In the genomic region with DNA sequence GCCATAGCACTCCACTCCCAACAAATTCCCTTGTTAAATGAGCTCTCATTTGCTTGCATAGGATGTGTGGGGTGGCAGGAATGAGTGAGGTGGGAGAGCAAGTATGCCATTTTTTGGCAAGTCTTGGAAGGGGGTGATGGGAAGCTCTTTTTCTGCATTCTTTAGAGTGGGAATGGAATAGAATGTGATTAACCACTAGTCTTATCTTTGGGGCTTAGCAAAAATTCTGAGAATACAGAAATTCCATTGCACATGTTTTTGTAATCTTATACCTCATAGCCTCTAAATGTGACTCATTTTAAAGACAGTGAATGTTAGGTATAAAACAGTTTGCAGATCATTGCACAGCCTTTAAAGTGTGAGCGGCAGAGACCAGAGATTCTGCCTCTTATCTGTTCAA, we compare ENCODE assay signal across 22 cellular contexts. TPM values are rescaled to one million over a fixed set of nuclear protein-coding genes. Genes with fewer than 3 reads are reported as not detected.
DNase-seq lines count a peak whose midpoint lies in the region; ATAC-seq, FAIRE-seq and TF ChIP-seq lines count a peak whose summit lies in the region.
"Had no signal": no experiment of that assay in that cellular context is flagged by ENCODE, and none has a peak within 500 bp of the region (broad histone marks: within the 10 kb centered on the region; RNA-seq: fewer than 3 reads in every experiment).

No MANE protein-coding gene starts in this region.

- no peak overlapping the region for H3K9ac ChIP-seq in smooth muscle cell (ENCODE audit: low read depth)
- H3K9ac ChIP-seq in neural progenitor cell, result no peak overlapping the region
- H3K9ac ChIP-seq: BLaER1 had no signal

- H3K9me3 ChIP-seq in RWPE2 (ENCODE audit: severe bottlenecking) (no peaks in the 10 kb centered on the region), smooth muscle cell (replicated peaks; ENCODE audit: low read depth) (no peaks in the 10 kb centered on the region), neural progenitor cell (ENCODE audit: low read depth) (no peaks in the 10 kb centered on the region)
- H3K9me3 ChIP-seq: BLaER1, HAP-1, testis had no signal

- no peak overlapping the region for H2AFZ ChIP-seq in smooth muscle cell (ENCODE audit: low read depth)
- H2AFZ ChIP-seq in neural progenitor cell (replicated peaks), result no peak overlapping the region

- WGBS in smooth muscle cell (ENCODE audit: low lambda C conversion rate), result 26% methylated on average over 1 of the region's 1 CpG

- H3K4me3 Mint-ChIP-seq in neural progenitor cell (no peak overlapping the region), glutamatergic neuron (ENCODE audit: unreplicated experiment) (no peak overlapping the region)
- H3K4me3 Mint-ChIP-seq: activated CD4-positive, alpha-beta memory T cell treated with anti-CD3 and anti-CD28 coated beads, Interleukin-2, amount 10 ng/mL, durations not matched to agents 7 days and 5 days; activated T-cell treated with anti-CD3 and anti-CD28 coated beads, Interleukin-2, amount 50 U/mL, for 24 hours had no signal

- H3K4me1 Mint-ChIP-seq in neural progenitor cell, result no peaks in the 10 kb centered on the region
- H3K4me1 Mint-ChIP-seq in glutamatergic neuron (ENCODE audit: low read depth, unreplicated experiment), result no peaks in the 10 kb centered on the region
- H3K4me1 Mint-ChIP-seq: activated CD4-positive, alpha-beta memory T cell treated with anti-CD3 and anti-CD28 coated beads, Interleukin-2, amount 10 ng/mL, durations not matched to agents 7 days and 5 days had no signal

- H3K79me2 ChIP-seq in smooth muscle cell (ENCODE audit: low read depth) (no peaks in the 10 kb centered on the region), neural progenitor cell (ENCODE audit: low read depth) (no peaks in the 10 kb centered on the region)

- no peak for FAIRE-seq in GM19239 (lab: Jason Lieb, UNC)
- FAIRE-seq: D721Med, G401.6, GM12878 had no signal

- H3K27ac ChIP-seq in RWPE2 (ENCODE audit: poor library complexity, severe bottlenecking), result no peak overlapping the region
- H3K27ac ChIP-seq in smooth muscle cell (ENCODE audit: low read depth), result peak overlapping the region; percentile 60
- no peak overlapping the region for H3K27ac ChIP-seq in neural progenitor cell
- H3K27ac ChIP-seq: BLaER1, SK-N-MC, testis had no signal

- ATAC-seq in RWPE2 (ENCODE audit: low read depth), result peak; percentile 14; the same call in 1 of the 3 replicates
- ATAC-seq: activated naive CD4-positive, alpha-beta T cell treated with anti-CD3 and anti-CD28 coated beads, Interleukin-2, amount 50 U/mL, for 72 hours; left ventricle myocardium superior had no signal

- H3F3A ChIP-seq in smooth muscle cell (ENCODE audit: low read depth), result peaks cover 7% of the 10 kb centered on the region
- H3F3A ChIP-seq in neural progenitor cell (ENCODE audit: low read depth), result no peaks in the 10 kb centered on the region

- no peaks in the 10 kb centered on the region for H3K36me3 Mint-ChIP-seq in neural progenitor cell
- H3K36me3 Mint-ChIP-seq in glutamatergic neuron (ENCODE audit: unreplicated experiment), result no peaks in the 10 kb centered on the region
- H3K36me3 Mint-ChIP-seq: activated naive CD4-positive, alpha-beta T cell treated with anti-CD3 and anti-CD28 coated beads, Interleukin-2, amount 50 U/mL, for 72 hours had no signal

- peak overlapping the region; percentile 57 for H3K4me2 ChIP-seq in smooth muscle cell
- no peak overlapping the region for H3K4me2 ChIP-seq in neural progenitor cell
- H3K4me2 ChIP-seq: BLaER1 had no signal

- no peak overlapping the region for H3K27ac Mint-ChIP-seq in neural progenitor cell
- no peak overlapping the region for H3K27ac Mint-ChIP-seq in glutamatergic neuron (ENCODE audit: unreplicated experiment)
- H3K27ac Mint-ChIP-seq: activated CD4-positive, alpha-beta memory T cell treated with anti-CD3 and anti-CD28 coated beads, Interleukin-2, amount 10 ng/mL, durations not matched to agents 7 days and 5 days; activated naive CD4-positive, alpha-beta T cell treated with anti-CD3 and anti-CD28 coated beads, Interleukin-2, amount 50 U/mL, for 72 hours; activated T-cell treated with anti-CD3 and anti-CD28 coated beads, Interleukin-2, amount 50 U/mL, for 24 hours had no signal

- H3K4me1 ChIP-seq in RWPE2 (ENCODE audit: insufficient read depth, poor library complexity, severe bottlenecking), result no peaks in the 10 kb centered on the region
- peaks cover 14% of the 10 kb centered on the region for H3K4me1 ChIP-seq in smooth muscle cell (ENCODE audit: low read depth)
- H3K4me1 ChIP-seq in neural progenitor cell, result peaks cover 17% of the 10 kb centered on the region
- H3K4me1 ChIP-seq: BLaER1, HAP-1, testis had no signal

- no peaks in the 10 kb centered on the region for H3K36me3 ChIP-seq in RWPE2 (ENCODE audit: low read depth)
- H3K36me3 ChIP-seq in smooth muscle cell (ENCODE audit: low read depth), result no peaks in the 10 kb centered on the region
- H3K36me3 ChIP-seq in neural progenitor cell, result no peaks in the 10 kb centered on the region
- H3K36me3 ChIP-seq: BLaER1, HAP-1 had no signal

- H3K4me3 ChIP-seq in RWPE2 (ENCODE audit: severe bottlenecking) (no peak overlapping the region), fibroblast of mammary gland (ENCODE audit: control insufficient read depth, low read depth, low read length) (no peak overlapping the region), smooth muscle cell (no peak overlapping the region), neural progenitor cell (no peak overlapping the region)
- H3K4me3 ChIP-seq: BLaER1, GM12878, HAP-1, SK-N-MC, testis had no signal

- H3K9me3 Mint-ChIP-seq in neural progenitor cell (peaks cover 5% of the 10 kb centered on the region), glutamatergic neuron (ENCODE audit: unreplicated experiment) (no peaks in the 10 kb centered on the region)
- H3K9me3 Mint-ChIP-seq: activated CD4-positive, alpha-beta memory T cell treated with anti-CD3 and anti-CD28 coated beads, Interleukin-2, amount 10 ng/mL, durations not matched to agents 7 days and 5 days; activated naive CD4-positive, alpha-beta T cell treated with anti-CD3 and anti-CD28 coated beads, Interleukin-2, amount 50 U/mL, for 72 hours; activated T-cell treated with anti-CD3 and anti-CD28 coated beads, Interleukin-2, amount 50 U/mL, for 24 hours had no signal

- TF ChIP-seq CTCF in RWPE2 (IDR thresholded peaks at IDR 0.05; ENCODE audit: poor library complexity, severe bottlenecking) (no peak), fibroblast of mammary gland (conservative IDR thresholded peaks at IDR 0.05; ENCODE audit: control insufficient read depth, insufficient read depth, low read depth, low read length) (no peak), smooth muscle cell (IDR thresholded peaks at IDR 0.05; ENCODE audit: borderline replicate concordance, insufficient read depth, poor library complexity, severe bottlenecking) (no peak), neural progenitor cell (IDR thresholded peaks at IDR 0.05) (no peak), glutamatergic neuron (IDR thresholded peaks at IDR 0.05; ENCODE audit: partially characterized antibody, unreplicated experiment) (no peak)

- DNase-seq in GM03348 (ENCODE audit: low spot score) (peak; percentile 76), RWPE2 (ENCODE audit: low spot score) (no peak), fibroblast of mammary gland (ENCODE audit: low read depth) (peak; percentile 8), smooth muscle cell (lab: John Stamatoyannopoulos, UW; ENCODE audit: unreplicated experiment) (no peak), neural progenitor cell (ENCODE audit: low spot score) (no peak), glutamatergic neuron (no peak), GM19239 (ENCODE audit: insufficient read length, low spot score) (no peak)
- DNase-seq: activated CD4-positive, alpha-beta memory T cell treated with anti-CD3 and anti-CD28 coated beads, Interleukin-2, amount 10 ng/mL, durations not matched to agents 7 days and 5 days; activated CD4-positive, CD25-positive, alpha-beta regulatory T cell; activated T-cell treated with anti-CD3 and anti-CD28 coated beads, Interleukin-2, amount 50 U/mL, for 24 hours; left ventricle myocardium superior; NCI-H146; NCI-H748 treated with DMSO at 0.1 percent for 48 hours; T-helper 9 cell; testis had no signal

- no peaks in the 10 kb centered on the region for H4K20me1 ChIP-seq in smooth muscle cell (ENCODE audit: low read depth)
- H4K20me1 ChIP-seq in neural progenitor cell (ENCODE audit: low read depth), result no peaks in the 10 kb centered on the region
- H4K20me1 ChIP-seq: BLaER1 had no signal

- H3K27me3 Mint-ChIP-seq in neural progenitor cell (ENCODE audit: insufficient read depth, low read depth) (peaks cover 5% of the 10 kb centered on the region), glutamatergic neuron (ENCODE audit: unreplicated experiment) (peaks cover 2% of the 10 kb centered on the region)

- H3K27me3 ChIP-seq in RWPE2 (ENCODE audit: insufficient read depth, poor library complexity, severe bottlenecking), result no peaks in the 10 kb centered on the region
- no peaks in the 10 kb centered on the region for H3K27me3 ChIP-seq in smooth muscle cell (ENCODE audit: low read depth)
- H3K27me3 ChIP-seq in neural progenitor cell, result no peaks in the 10 kb centered on the region
- H3K27me3 ChIP-seq: BLaER1, testis had no signal

RNA-seq across cellular contexts. Expression of gene NEDD1, which starts 28.4 kb away (rescaled TPM):
- total RNA-seq in smooth muscle cell, result 54.0 and 60.7 TPM in 2 replicates
- polyA plus RNA-seq in smooth muscle cell, result 20.6 and 22.1 TPM in 2 replicates
- 72.7 and 115 TPM in 2 replicates for total RNA-seq in neural progenitor cell (ENCODE audit: low replicate concordance)
- total RNA-seq in glutamatergic neuron (ENCODE audit: unreplicated experiment), result 11.4 TPM

Comparison
In these comparisons a context has a peak if more than half of its experiments do, and no peak if none do; other contexts are left out.
1. DNase-seq: peak in GM03348 (single experiment) and fibroblast of mammary gland (single experiment); none in RWPE2 (single experiment), smooth muscle cell (single experiment), neural progenitor cell (single experiment), glutamatergic neuron (single experiment) and GM19239 (single experiment).